Comparison of ENCODE assay signal across 14 cellular contexts in the genomic region with DNA sequence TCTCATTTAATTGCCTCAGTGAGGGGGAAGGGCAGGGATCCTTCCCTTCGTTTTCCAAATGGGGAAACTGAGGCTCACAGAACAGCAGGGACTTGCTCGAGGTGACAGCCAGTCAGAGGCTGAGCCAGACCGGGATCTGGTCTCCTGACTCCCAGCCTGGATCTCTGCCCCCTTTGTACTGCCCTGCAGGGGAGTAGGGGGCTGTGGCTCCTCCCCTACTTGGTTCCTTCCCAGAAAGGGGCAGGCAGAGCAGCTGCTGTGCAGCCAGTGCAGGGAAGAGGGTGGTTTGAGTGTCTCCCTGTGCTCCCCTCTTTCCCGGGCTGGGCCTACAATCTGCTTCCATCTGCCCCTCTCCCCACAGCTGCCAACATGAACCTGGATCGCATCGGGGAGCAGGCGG.
"Had no signal": no experiment of that assay in that cellular context is flagged by ENCODE, and none has a peak within 500 bp of the region (broad histone marks: within the 10 kb centered on the region; RNA-seq: fewer than 3 reads in every experiment).

No MANE protein-coding gene starts in this region.

- H3K4me1 ChIP-seq: colonic mucosa, foreskin keratinocyte, testis, upper lobe of right lung had no signal

- H3K4me3 ChIP-seq: colonic mucosa, ovary, stomach, testis, upper lobe of right lung had no signal

- H3K4me3 Mint-ChIP-seq: activated CD4-positive, alpha-beta memory T cell treated with anti-CD3 and anti-CD28 coated beads, Interleukin-2, amount 10 ng/mL, durations not matched to agents 7 days and 5 days; activated CD4-positive, alpha-beta T cell treated with anti-CD3 and anti-CD28 coated beads for 36 hours; activated naive CD4-positive, alpha-beta T cell treated with anti-CD3 and anti-CD28 coated beads, Interleukin-2, amount 10 ng/mL, durations not matched to agents 7 days and 5 days; activated T-cell treated with anti-CD3 and anti-CD28 coated beads, Interleukin-2, amount 50 U/mL, for 24 hours had no signal

- H3K27ac Mint-ChIP-seq: activated CD4-positive, alpha-beta T cell treated with anti-CD3 and anti-CD28 coated beads for 36 hours; activated naive CD4-positive, alpha-beta T cell treated with anti-CD3 and anti-CD28 coated beads, Interleukin-2, amount 10 ng/mL, durations not matched to agents 7 days and 5 days had no signal

- H3K27me3 ChIP-seq: colonic mucosa, foreskin keratinocyte, ovary, stomach, testis, upper lobe of right lung had no signal

- H3K9me3 ChIP-seq: colonic mucosa, ovary, stomach, testis, upper lobe of right lung had no signal

- H3K27me3 Mint-ChIP-seq: activated CD4-positive, alpha-beta memory T cell treated with anti-CD3 and anti-CD28 coated beads, Interleukin-2, amount 10 ng/mL, durations not matched to agents 7 days and 5 days; activated CD4-positive, alpha-beta T cell treated with anti-CD3 and anti-CD28 coated beads for 36 hours; activated naive CD4-positive, alpha-beta T cell treated with anti-CD3 and anti-CD28 coated beads, Interleukin-2, amount 10 ng/mL, durations not matched to agents 7 days and 5 days; activated T-cell treated with anti-CD3 and anti-CD28 coated beads, Interleukin-2, amount 50 U/mL, for 24 hours had no signal

- H3K36me3 ChIP-seq: ovary had no signal

- DNase-seq: activated CD4-positive, alpha-beta memory T cell treated with anti-CD3 and anti-CD28 coated beads, Interleukin-2, amount 10 ng/mL, durations not matched to agents 7 days and 5 days; activated CD4-positive, alpha-beta T cell treated with anti-CD3 and anti-CD28 coated beads for 36 hours; activated naive CD4-positive, alpha-beta T cell treated with anti-CD3 and anti-CD28 coated beads, Interleukin-2, amount 10 ng/mL, durations not matched to agents 7 days and 5 days; activated T-cell treated with anti-CD3 and anti-CD28 coated beads, Interleukin-2, amount 50 U/mL, for 24 hours; colonic mucosa; effector CD8-positive, alpha-beta T cell; foreskin keratinocyte; kidney glomerular epithelial cell; midbrain; ovary; stomach; T-helper 1 cell; testis; upper lobe of right lung had no signal

- H3K9me3 Mint-ChIP-seq: activated CD4-positive, alpha-beta memory T cell treated with anti-CD3 and anti-CD28 coated beads, Interleukin-2, amount 10 ng/mL, durations not matched to agents 7 days and 5 days; activated naive CD4-positive, alpha-beta T cell treated with anti-CD3 and anti-CD28 coated beads, Interleukin-2, amount 10 ng/mL, durations not matched to agents 7 days and 5 days; activated T-cell treated with anti-CD3 and anti-CD28 coated beads, Interleukin-2, amount 50 U/mL, for 24 hours had no signal
